10 cellular contexts compared by ENCODE assay signal in genomic region chr9:131672451-131672850, GRCh38.
DNase-seq lines count a peak whose midpoint lies in the region; ATAC-seq and TF ChIP-seq lines count a peak whose summit lies in the region.
"Had no signal": no experiment of that assay in that cellular context is flagged by ENCODE, and none has a peak within 500 bp of the region (broad histone marks: within the 10 kb centered on the region; RNA-seq: fewer than 3 reads in every experiment).

No MANE protein-coding gene starts in this region.

- peaks cover 30 to 47% of the 10 kb centered on the region in 2 donors for H3K36me3 Mint-ChIP-seq in CD14-positive monocyte

- no peak overlapping the region for H3K9ac ChIP-seq in SU-DHL-6 (ENCODE audit: low read length)

- no peaks in the 10 kb centered on the region for H3K9me2 ChIP-seq in SU-DHL-6 (replicated peaks; ENCODE audit: insufficient read depth, low read length)

- no peak for TF ChIP-seq CTCF in SU-DHL-6 (IDR thresholded peaks at IDR 0.05; ENCODE audit: insufficient read depth, low read length, poor library complexity, severe bottlenecking)
- no peak for TF ChIP-seq CTCF in esophagus muscularis mucosa (IDR thresholded peaks at IDR 0.05)
- no peak for TF ChIP-seq CTCF in psoas muscle (IDR thresholded peaks at IDR 0.05)
- TF ChIP-seq CTCF in CD14-positive monocyte (IDR thresholded peaks at IDR 0.05) = no peak

- no peaks in the 10 kb centered on the region for H3K9me3 Mint-ChIP-seq in CD14-positive monocyte

- H3K4me3 ChIP-seq in SU-DHL-6 (ENCODE audit: insufficient read depth, low read length, poor library complexity, severe bottlenecking) = no peak overlapping the region
- no peak overlapping the region for H3K4me3 ChIP-seq in esophagus muscularis mucosa
- no peak overlapping the region for H3K4me3 ChIP-seq in psoas muscle
- H3K4me3 ChIP-seq: mucosa of descending colon had no signal

- no peaks in the 10 kb centered on the region; the same call in 1 of the 2 replicates for H4K20me1 ChIP-seq in SU-DHL-6 (ENCODE audit: low read depth, low read length)

- H3F3A ChIP-seq in SU-DHL-6 (ENCODE audit: insufficient read depth) = peaks cover 20% of the 10 kb centered on the region

- peaks cover 72% of the 10 kb centered on the region for H3K4me1 Mint-ChIP-seq in CD14-positive monocyte

- no peak overlapping the region for H3K4me3 Mint-ChIP-seq in CD14-positive monocyte

- H3K27ac ChIP-seq in SU-DHL-6 (ENCODE audit: low read depth, low read length) = peak overlapping the region; percentile 69; the same call in 1 of the 2 replicates
- H3K27ac ChIP-seq in esophagus muscularis mucosa (replicated peaks in 1 of 4) = peak overlapping the region in 3 of 4 donors; percentile 42 to 90 (median 58)
- H3K27ac ChIP-seq in psoas muscle = peak overlapping the region; percentile 41

- no peak for TF ChIP-seq POLR2A in esophagus muscularis mucosa (IDR thresholded peaks at IDR 0.05; ENCODE audit: low read depth)

- no peak for TF ChIP-seq EP300 in esophagus muscularis mucosa (IDR thresholded peaks at IDR 0.05)

- no peaks in the 10 kb centered on the region for H3K27me3 ChIP-seq in SU-DHL-6 (ENCODE audit: low read length)
- H3K27me3 ChIP-seq in esophagus muscularis mucosa = no peaks in the 10 kb centered on the region
- H3K27me3 ChIP-seq in psoas muscle (ENCODE audit: insufficient read depth in 3 of 3, low read length in 2 of 3) = no peaks in the 10 kb centered on the region

- H3K27ac Mint-ChIP-seq in CD14-positive monocyte = peak overlapping the region in 3 of 7 donors; percentile 51 to 77 (median 65)

- H3K9me3 ChIP-seq in SU-DHL-6 (ENCODE audit: insufficient read depth, low read length) = no peaks in the 10 kb centered on the region
- no peaks in the 10 kb centered on the region for H3K9me3 ChIP-seq in esophagus muscularis mucosa
- no peaks in the 10 kb centered on the region for H3K9me3 ChIP-seq in psoas muscle
- H3K9me3 ChIP-seq: mucosa of descending colon had no signal

- DNase-seq in ELF-1 (ENCODE audit: low read depth, low spot score) = peak; percentile 76
- no peak for DNase-seq in esophagus muscularis mucosa (ENCODE audit: extremely low spot score)
- DNase-seq in psoas muscle = no peak
- no peak for DNase-seq in 8988T
- DNase-seq in CD14-positive monocyte (ENCODE audit: low spot score) = no peak
- DNase-seq: mucosa of descending colon, NCI-H2171 had no signal

- peaks cover 91% of the 10 kb centered on the region for H3K79me2 ChIP-seq in SU-DHL-6 (ENCODE audit: insufficient read depth, low read length)

- H2AFZ ChIP-seq in SU-DHL-6 (ENCODE audit: low read depth, low read length, severe bottlenecking) = no peak overlapping the region

- H3K4me1 ChIP-seq in esophagus muscularis mucosa = peaks cover 95 to 100% (median 98%) of the 10 kb centered on the region in 4 donors
- peaks cover 96% of the 10 kb centered on the region for H3K4me1 ChIP-seq in psoas muscle

- H3K4me2 ChIP-seq in SU-DHL-6 (ENCODE audit: low read depth, low read length, poor library complexity, severe bottlenecking) = peak overlapping the region; percentile 86

- ATAC-seq in psoas muscle (peak in 1 of 4 donors; percentile 9), HG03432 (IDR thresholded peaks at IDR 0.05; ENCODE audit: unreplicated experiment) (no peak)
- ATAC-seq: mucosa of descending colon, sciatic nerve had no signal

- H3K36me3 ChIP-seq in SU-DHL-6 (ENCODE audit: low read length) (no peaks in the 10 kb centered on the region), esophagus muscularis mucosa (no peaks in the 10 kb centered on the region), psoas muscle (ENCODE audit: insufficient read depth in 1 of 2, low read depth in 1 of 2) (no peaks in the 10 kb centered on the region)

- 50% methylated on average over 4 of the region's 4 CpGs for WGBS in esophagus muscularis mucosa
- 46 to 54% (median 53%) methylated on average over 4 of the region's 4 CpGs for WGBS in psoas muscle, 3 donors

- no peaks in the 10 kb centered on the region for H3K27me3 Mint-ChIP-seq in CD14-positive monocyte (ENCODE audit: low read depth in 3 of 3)

- intact Hi-C loops in esophagus muscularis mucosa (cut with DNase I) = no loop called here
- intact Hi-C loops in psoas muscle (cut with DNase I) = loop anchor here in 1 of 2 donors (5.0 kb wide), 1 partner anchor 65 kb away; no protein-coding TSS in a partner anchor
- intact Hi-C loops in CD14-positive monocyte (cut with micrococcal nuclease) = no loop called here
